14 cellular contexts compared by ENCODE assay signal in the genomic region with DNA sequence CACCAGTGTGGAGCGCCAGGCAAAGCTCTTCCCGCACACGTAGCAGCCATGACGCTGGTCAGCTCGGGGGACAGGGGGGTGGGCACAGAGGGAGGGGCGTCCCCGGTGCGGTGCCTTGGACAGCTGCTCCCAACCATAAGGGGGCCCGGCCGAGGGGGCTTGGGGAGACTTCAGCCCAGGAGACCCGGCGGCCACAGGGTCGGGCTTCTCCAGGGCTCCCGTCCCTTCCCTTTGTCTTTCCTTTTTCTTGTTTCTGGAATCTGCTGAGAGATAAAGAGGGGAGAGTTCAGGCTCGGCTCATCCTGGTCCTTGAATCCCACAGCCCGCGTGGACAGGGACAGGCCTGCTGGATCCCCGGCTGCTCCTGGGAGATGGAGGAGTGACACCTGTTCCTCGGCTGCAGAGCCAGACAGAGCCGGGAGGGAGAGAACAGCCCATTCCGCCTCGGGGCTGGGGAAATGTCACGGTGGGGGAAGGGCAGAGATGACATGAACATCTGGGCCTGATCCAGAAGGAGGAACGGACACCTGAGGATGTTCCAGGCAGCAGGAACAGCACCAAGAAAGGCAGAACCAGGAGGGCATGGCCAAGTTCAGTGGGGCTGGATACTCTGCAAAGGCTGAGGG. TPM values are rescaled to one million over a fixed set of nuclear protein-coding genes. Genes with fewer than 3 reads are reported as not detected.
DNase-seq lines count a peak whose midpoint lies in the region; ATAC-seq and TF ChIP-seq lines count a peak whose summit lies in the region.
"Had no signal": no experiment of that assay in that cellular context is flagged by ENCODE, and none has a peak within 500 bp of the region (broad histone marks: within the 10 kb centered on the region; RNA-seq: fewer than 3 reads in every experiment).

No MANE protein-coding gene starts in this region.

- no peak for DNase-seq in MCF 10A (ENCODE audit: unreplicated experiment)
- DNase-seq in breast epithelium (ENCODE audit: low spot score in 2 of 2) = no peak
- no peak for DNase-seq in activated B cell treated with CpG ODN at 0.5 μM for 24 hours
- no peak for DNase-seq in immature natural killer cell
- DNase-seq in transverse colon = no peak
- DNase-seq in tibial nerve (ENCODE audit: low spot score in 2 of 2) = no peak
- no peak for DNase-seq in stimulated activated CD4-positive, alpha-beta T cell treated with anti-CD3 and anti-CD28 coated beads, Interleukin-2, amount 100 ng/mL, for 48 hours
- DNase-seq: cerebellar nuclear complex, KG1, NCI-H187, SHP77 had no signal

- 63% methylated on average over 19 of the region's 24 CpGs; no CpG with 5 or more reads in 1 of the 2 donors for WGBS in transverse colon (ENCODE audit: low coverage in 1 of 2), 2 donors
- 80 to 84% methylated on average over 24 of the region's 24 CpGs for WGBS in tibial nerve, 2 donors

- H3K4me1 Mint-ChIP-seq in MCF 10A (ENCODE audit: insufficient read depth, unreplicated experiment) (peaks cover 5% of the 10 kb centered on the region), activated B cell treated with CpG ODN at 0.5 μM for 24 hours (peaks cover 39% of the 10 kb centered on the region), immature natural killer cell (peaks cover 53 to 66% of the 10 kb centered on the region in 2 donors)

- TF ChIP-seq EP300 in transverse colon (IDR thresholded peaks at IDR 0.05; ENCODE audit: low read depth) (no peak), tibial nerve (IDR thresholded peaks at IDR 0.05) (no peak)

- H3K36me3 ChIP-seq in breast epithelium = peaks cover 7% of the 10 kb centered on the region
- H3K36me3 ChIP-seq in transverse colon = peaks cover 0 to 13% (median 3%) of the 10 kb centered on the region in 4 donors
- peaks cover 0 to 37% (median 6%) of the 10 kb centered on the region in 3 donors for H3K36me3 ChIP-seq in tibial nerve

- H3K4me1 ChIP-seq in breast epithelium = no peaks in the 10 kb centered on the region
- H3K4me1 ChIP-seq in transverse colon = peaks cover 24 to 44% (median 36%) of the 10 kb centered on the region in 4 donors
- H3K4me1 ChIP-seq in tibial nerve = peaks cover 0 to 47% (median 9%) of the 10 kb centered on the region in 4 donors
- H3K4me1 ChIP-seq: prostate gland had no signal

- peaks cover 32% of the 10 kb centered on the region for H3K36me3 Mint-ChIP-seq in MCF 10A (ENCODE audit: insufficient read depth, unreplicated experiment)
- H3K36me3 Mint-ChIP-seq in activated B cell treated with CpG ODN at 0.5 μM for 24 hours (ENCODE audit: low read depth) = peaks cover 31% of the 10 kb centered on the region
- H3K36me3 Mint-ChIP-seq in immature natural killer cell = peaks cover 3 to 17% (median 6%) of the 10 kb centered on the region in 3 donors

- TF ChIP-seq POLR2A in breast epithelium (IDR thresholded peaks at IDR 0.05) (no peak), transverse colon (IDR thresholded peaks at IDR 0.05) (no peak), tibial nerve (IDR thresholded peaks at IDR 0.05) (no peak)

- H3K9me3 ChIP-seq in breast epithelium (no peaks in the 10 kb centered on the region), transverse colon (no peaks in the 10 kb centered on the region), tibial nerve (no peaks in the 10 kb centered on the region)
- H3K9me3 ChIP-seq: prostate gland had no signal

- H3K9me3 Mint-ChIP-seq in MCF 10A (ENCODE audit: unreplicated experiment) = no peaks in the 10 kb centered on the region
- H3K9me3 Mint-ChIP-seq in activated B cell treated with CpG ODN at 0.5 μM for 24 hours = no peaks in the 10 kb centered on the region
- no peaks in the 10 kb centered on the region for H3K9me3 Mint-ChIP-seq in immature natural killer cell
- H3K9me3 Mint-ChIP-seq: CD14-positive monocyte had no signal

- BruUV-seq in MCF 10A (replicated peaks; lab: Mats Ljungman, UMichigan) = no TSS peak

- CTCF ChIA-PET in MCF 10A (lab: Yijun Ruan, JAX) = interaction anchor here (1.2 kb wide), 1 partner anchor 106 kb away, joined by 3 read pairs; no protein-coding TSS in a partner anchor
- CTCF ChIA-PET in activated B cell treated with CpG ODN at 0.5 μM for 24 hours (lab: Charles Lee) = no interaction called here

- POLR2A ChIA-PET in MCF 10A (lab: Yijun Ruan, JAX) = interaction anchor here (2.8 to 4.5 kb wide), 3 partner anchors 16 to 28 kb away, joined by 38 to 104 read pairs (median 39); a partner anchor contains a TSS
- POLR2A ChIA-PET in activated B cell treated with CpG ODN at 0.5 μM for 24 hours (lab: Charles Lee) = interaction anchor here (1.5 to 6.3 kb wide), 4 partner anchors 15 to 94 kb away, joined by 3 to 152 read pairs (median 72); a partner anchor contains a TSS

- TF ChIP-seq CTCF in MCF 10A (IDR thresholded peaks at IDR 0.05; ENCODE audit: unreplicated experiment) (no peak), breast epithelium (IDR thresholded peaks at IDR 0.05) (no peak), activated B cell treated with CpG ODN at 0.5 μM for 24 hours (IDR thresholded peaks at IDR 0.05) (no peak), transverse colon (IDR thresholded peaks at IDR 0.05) (no peak), tibial nerve (IDR thresholded peaks at IDR 0.05) (no peak)

- H3K27me3 Mint-ChIP-seq in MCF 10A (ENCODE audit: insufficient read depth, unreplicated experiment) (no peaks in the 10 kb centered on the region), activated B cell treated with CpG ODN at 0.5 μM for 24 hours (no peaks in the 10 kb centered on the region), immature natural killer cell (ENCODE audit: low read depth in 3 of 3) (peaks cover 2 to 9% (median 9%) of the 10 kb centered on the region in 3 donors)

- H3K27ac ChIP-seq in breast epithelium = no peak overlapping the region
- peak overlapping the region; percentile 91 to 99 (median 96) for H3K27ac ChIP-seq in transverse colon
- no peak overlapping the region for H3K27ac ChIP-seq in tibial nerve
- H3K27ac ChIP-seq: prostate gland had no signal

- no peak overlapping the region for H3K4me3 ChIP-seq in breast epithelium
- H3K4me3 ChIP-seq in transverse colon = peak overlapping the region in 2 of 4 donors; percentile 68 to 94
- no peak overlapping the region for H3K4me3 ChIP-seq in tibial nerve
- H3K4me3 ChIP-seq: prostate gland had no signal

- H3K27ac Mint-ChIP-seq in MCF 10A (ENCODE audit: low read depth, unreplicated experiment) (no peak overlapping the region), activated B cell treated with CpG ODN at 0.5 μM for 24 hours (peak overlapping the region; percentile 35), immature natural killer cell (peak overlapping the region in 4 of 6 donors; percentile 18 to 80 (median 37))

- in situ Hi-C loops in transverse colon (cut with MboI; ENCODE audit: low pct_ligation_motif_present in 1 of 4, low pct_unique_long_range_greater_than_20kb in 1 of 4, low sequenced_read_pairs in 3 of 4) = loop anchor here in 1 of 4 donors (25.0 kb wide), 1 partner anchor 119 kb away; a partner anchor contains a TSS

- H3K4me3 Mint-ChIP-seq in MCF 10A (ENCODE audit: unreplicated experiment) (peak overlapping the region; percentile 77), activated B cell treated with CpG ODN at 0.5 μM for 24 hours (peak overlapping the region; percentile 53), immature natural killer cell (peak overlapping the region; percentile 49 to 82 (median 70))
- H3K4me3 Mint-ChIP-seq: CD14-positive monocyte had no signal

- ATAC-seq in activated B cell treated with CpG ODN at 0.5 μM for 24 hours (ENCODE audit: low read depth) (no peak), GM18907 (IDR thresholded peaks at IDR 0.05; ENCODE audit: unreplicated experiment) (no peak)

- intact Hi-C loops in MCF 10A (cut with micrococcal nuclease) = no loop called here
- intact Hi-C loops in breast epithelium (cut with DNase I; ENCODE audit: low total_unique reads) = loop anchor here (2.0 kb wide), 1 partner anchor 17 kb away; no protein-coding TSS in a partner anchor
- intact Hi-C loops in activated B cell treated with CpG ODN at 0.5 μM for 24 hours (cut with micrococcal nuclease) = loop anchor here (10.0 kb wide), 1 partner anchor 369 kb away; a partner anchor contains a TSS
- intact Hi-C loops in transverse colon (cut with DNase I; ENCODE audit: low total_unique reads) = no loop called here

- H3K27me3 ChIP-seq in breast epithelium (no peaks in the 10 kb centered on the region), transverse colon (no peaks in the 10 kb centered on the region), tibial nerve (no peaks in the 10 kb centered on the region)

RNA-seq across cellular contexts. Expression of a gene that starts 2.2 kb away (rescaled TPM):
- total RNA-seq in MCF 10A (2022) = 8.3 and 10.6 TPM in 2 replicates
- total RNA-seq in breast epithelium = 1 to 10 TPM; 4.0 to 8.2 (median 7.5) TPM
- 16.1 and 19.2 TPM in 2 replicates for total RNA-seq in activated B cell treated with CpG ODN at 0.5 μM for 24 hours
- polyA plus RNA-seq in immature natural killer cell = 1 to 10 TPM; 1.3 to 6.3 (median 2.3) TPM
- 10 to 100 TPM; 17.9 to 48.0 (median 23.2) TPM for total RNA-seq in transverse colon
- 10 to 100 TPM; 12.5 to 16.7 (median 15.3) TPM for total RNA-seq in tibial nerve

RNA-seq across cellular contexts. Expression of a gene that starts 15.6 kb away (rescaled TPM):
- total RNA-seq in MCF 10A (2022) = 9.0 and 11.6 TPM in 2 replicates
- total RNA-seq in breast epithelium = 10 to 100 TPM; 17.4 to 18.4 (median 18.4) TPM
- total RNA-seq in activated B cell treated with CpG ODN at 0.5 μM for 24 hours = 13.9 and 14.7 TPM in 2 replicates
- polyA plus RNA-seq in immature natural killer cell = 10 to 100 TPM; 31.9 to 39.0 (median 33.6) TPM
- 10 to 100 TPM; 22.9 to 64.3 (median 43.5) TPM for total RNA-seq in transverse colon
- 10 to 100 TPM; 15.7 to 28.6 (median 22.9) TPM for total RNA-seq in tibial nerve

RNA-seq across cellular contexts. Expression of a gene that starts 21.3 kb away (rescaled TPM):
- total RNA-seq in MCF 10A (2022) (13.7 TPM in 2 replicates), breast epithelium (10 to 100 TPM; 10.7 to 14.7 (median 13.2) TPM), activated B cell treated with CpG ODN at 0.5 μM for 24 hours (16.3 and 21.6 TPM in 2 replicates), transverse colon (10 to 100 TPM; 16.0 to 25.7 (median 16.8) TPM), tibial nerve (10 to 100 TPM; 17.4 to 22.2 (median 19.6) TPM)
- polyA plus RNA-seq in immature natural killer cell = 10 to 100 TPM in 1 of 3 donors, 1 to 10 TPM in 2; 7.4 to 10.2 (median 8.3) TPM

RNA-seq across cellular contexts. Expression of a gene that starts 29.5 kb away (rescaled TPM):
- total RNA-seq in MCF 10A (2022) (12.8 and 16.3 TPM in 2 replicates), breast epithelium (10 to 100 TPM in 2 of 3 donors, 1 to 10 TPM in 1; 6.7 to 14.4 (median 12.0) TPM), activated B cell treated with CpG ODN at 0.5 μM for 24 hours (20.0 and 22.8 TPM in 2 replicates), transverse colon (100 to 1,000 TPM in 1 of 4 donors, 10 to 100 TPM in 3; 17.2 to 131 (median 20.5) TPM), tibial nerve (10 to 100 TPM; 12.0 to 17.1 (median 14.9) TPM)
- 1 to 10 TPM; 1.2 to 3.3 (median 1.9) TPM for polyA plus RNA-seq in immature natural killer cell

RNA-seq across cellular contexts. Expression of a gene that starts 29.6 kb away (rescaled TPM):
- total RNA-seq in MCF 10A (2022) (38.6 and 39.3 TPM in 2 replicates), breast epithelium (10 to 100 TPM; 23.3 to 33.2 (median 29.8) TPM), activated B cell treated with CpG ODN at 0.5 μM for 24 hours (29.2 and 30.7 TPM in 2 replicates), transverse colon (100 to 1,000 TPM in 1 of 4 donors, 10 to 100 TPM in 3; 54.7 to 116 (median 74.9) TPM), tibial nerve (10 to 100 TPM; 22.8 to 40.2 (median 31.8) TPM)
- polyA plus RNA-seq in immature natural killer cell = 1 to 10 TPM in 2 of 3 donors, under 1 TPM in 1; 0.15 to 1.7 (median 1.3) TPM

Comparison
In these comparisons a context has a peak if more than half of its experiments do, and no peak if none do; other contexts are left out.
1. intact Hi-C loops: an anchor here in breast epithelium (2.0 kb wide) and activated B cell treated with CpG ODN at 0.5 μM for 24 hours (10.0 kb wide); none called in MCF 10A and transverse colon.
2. H3K27ac ChIP-seq: peak in transverse colon (4 of 4); none in breast epithelium (0 of 2) and tibial nerve (0 of 4).
3. Peak in every context shown above with its lines, with median percentiles within 50 percentile points of each other: H3K4me3 Mint-ChIP-seq.